Comparison of ENCODE assay signal across 17 cellular contexts in genomic region chr15:101568304-101568703, GRCh38.
A peak's percentile ranks its signal among the peaks of the same experiment; 100 is the strongest.
DNase-seq lines count a peak whose midpoint lies in the region; ATAC-seq and TF ChIP-seq lines count a peak whose summit lies in the region.
"Had no signal": no experiment of that assay in that cellular context is flagged by ENCODE, and none has a peak within 500 bp of the region (broad histone marks: within the 10 kb centered on the region; RNA-seq: fewer than 3 reads in every experiment).

No MANE protein-coding gene starts in this region.

- H2AFZ ChIP-seq in SK-N-SH (ENCODE audit: low read depth): no peak overlapping the region
- H2AFZ ChIP-seq in PC-3 (ENCODE audit: low read length): no peak overlapping the region

- TF ChIP-seq RAD21 in SK-N-SH (IDR thresholded peaks at IDR 0.05; ENCODE audit: low read length): no peak

- no peaks in the 10 kb centered on the region for H3K9me3 ChIP-seq in SK-N-SH
- no peaks in the 10 kb centered on the region for H3K9me3 ChIP-seq in PC-3 (ENCODE audit: low read length)
- no peaks in the 10 kb centered on the region for H3K9me3 ChIP-seq in colonic mucosa
- H3K9me3 ChIP-seq in skeletal muscle satellite cell (replicated peaks; ENCODE audit: low read length): no peaks in the 10 kb centered on the region

- H3K4me2 ChIP-seq in SK-N-SH: 0 out of 2 replicates have a peak overlapping the region, but pooled peaks have one; percentile 13
- no peak overlapping the region for H3K4me2 ChIP-seq in PC-3 (ENCODE audit: low read length)
- H3K4me2 ChIP-seq in skeletal muscle satellite cell (ENCODE audit: low read length): peak overlapping the region; percentile 63

- H3K36me3 ChIP-seq in SK-N-SH (replicated peaks in 1 of 2; ENCODE audit: control insufficient read depth in 1 of 2, insufficient read depth in 2 of 2, low read length in 1 of 2) (no peaks in the 10 kb centered on the region), PC-3 (ENCODE audit: low read depth, low read length) (no peaks in the 10 kb centered on the region), colonic mucosa (no peaks in the 10 kb centered on the region), skeletal muscle satellite cell (ENCODE audit: insufficient read depth, low read length) (no peaks in the 10 kb centered on the region)

- H3K9me2 ChIP-seq in SK-N-SH (no peaks in the 10 kb centered on the region), PC-3 (replicated peaks; ENCODE audit: low read length) (no peaks in the 10 kb centered on the region)

- CTCF ChIA-PET in SK-N-SH (lab: Yijun Ruan, JAX): interaction anchor here (1.4 kb wide), 1 partner anchor 73 kb away, joined by 5 read pairs; no protein-coding TSS in a partner anchor
- CTCF ChIA-PET in PC-3 (lab: Charles Lee): interaction anchor here (0.5 kb wide), 1 partner anchor 18 kb away, joined by 3 read pairs; no protein-coding TSS in a partner anchor

- ATAC-seq in SK-N-SH treated with all-trans-retinoic acid at 6 μM for 48 hours (no peak), PC-3 (0 out of 2 replicates have a peak, but pooled peaks have one; percentile 18), GM19023 (IDR thresholded peaks at IDR 0.05; ENCODE audit: unreplicated experiment) (no peak), HG02759 (IDR thresholded peaks at IDR 0.05; ENCODE audit: unreplicated experiment) (no peak)

- WGBS in SK-N-SH (ENCODE audit: low lambda C conversion rate): 65% methylated on average over 8 of the region's 8 CpGs

- H3K27ac ChIP-seq in SK-N-SH (ENCODE audit: low read depth in 2 of 2, low read length in 1 of 2) (no peak overlapping the region), PC-3 (ENCODE audit: low read length) (no peak overlapping the region), colonic mucosa (no peak overlapping the region)
- H3K27ac ChIP-seq: 22Rv1 had no signal

- H4K20me1 ChIP-seq in SK-N-SH (ENCODE audit: insufficient read depth): no peaks in the 10 kb centered on the region
- H4K20me1 ChIP-seq in PC-3 (ENCODE audit: low read length): no peaks in the 10 kb centered on the region

- DNase-seq in SK-N-SH: no peak
- peak; percentile 23 for DNase-seq in PC-3
- DNase-seq in colonic mucosa: peak; percentile 11
- DNase-seq in SKM-1 treated with dmso at 0.1 percent for 144 hours (lab: John Stamatoyannopoulos, UW; ENCODE audit: unreplicated experiment): no peak
- DNase-seq: CD4-positive, CD25-positive, alpha-beta regulatory T cell; COR-L47; MV-4-11; NCI-H1417; NCI-H187; NCI-H2227 treated with DMSO at 0.1 percent for 48 hours; NCI-H524; RPMI8226 had no signal

- peaks cover 3% of the 10 kb centered on the region for H3F3A ChIP-seq in SK-N-SH (replicated peaks; ENCODE audit: insufficient read depth)
- H3F3A ChIP-seq in PC-3 (ENCODE audit: low read length, unreplicated experiment): no peaks in the 10 kb centered on the region

- H3K79me2 ChIP-seq in SK-N-SH (ENCODE audit: insufficient read depth) (no peaks in the 10 kb centered on the region), PC-3 (ENCODE audit: low read length) (no peaks in the 10 kb centered on the region)

- no peaks in the 10 kb centered on the region for H3K4me1 ChIP-seq in SK-N-SH (ENCODE audit: control insufficient read depth in 1 of 2, insufficient read depth in 2 of 2, low read depth in 1 of 2, low read length in 1 of 2)
- H3K4me1 ChIP-seq in PC-3 (ENCODE audit: insufficient read depth, low read length): peaks cover 25% of the 10 kb centered on the region
- H3K4me1 ChIP-seq in colonic mucosa: no peaks in the 10 kb centered on the region
- H3K4me1 ChIP-seq in skeletal muscle satellite cell (ENCODE audit: control insufficient read depth, insufficient read depth, low read length): peaks cover 23% of the 10 kb centered on the region

- POLR2A ChIA-PET in SK-N-SH (lab: Yijun Ruan, JAX): no interaction called here
- POLR2A ChIA-PET in PC-3 (lab: Charles Lee; ENCODE audit: unreplicated experiment): no interaction called here

- H3K27me3 ChIP-seq in SK-N-SH (ENCODE audit: insufficient read depth): no peaks in the 10 kb centered on the region
- no peaks in the 10 kb centered on the region for H3K27me3 ChIP-seq in PC-3 (ENCODE audit: low read length)
- no peaks in the 10 kb centered on the region for H3K27me3 ChIP-seq in colonic mucosa
- peaks cover 11% of the 10 kb centered on the region for H3K27me3 ChIP-seq in skeletal muscle satellite cell (ENCODE audit: control insufficient read depth, insufficient read depth, low read length)

- BruUV-seq in PC-3 (replicated peaks; lab: Mats Ljungman, UMichigan): no TSS peak

- H3K4me3 ChIP-seq in SK-N-SH (ENCODE audit: low read depth in 2 of 2, low read length in 1 of 2): no peak overlapping the region
- no peak overlapping the region for H3K4me3 ChIP-seq in PC-3 (ENCODE audit: low read length)
- no peak overlapping the region for H3K4me3 ChIP-seq in colonic mucosa
- no peak overlapping the region for H3K4me3 ChIP-seq in skeletal muscle satellite cell (ENCODE audit: low read length)

- TF ChIP-seq EP300 in SK-N-SH (IDR thresholded peaks at IDR 0.05; ENCODE audit: borderline replicate concordance in 1 of 2, low read depth in 1 of 2, low read length in 1 of 2): no peak

- no peak for TF ChIP-seq CTCF in SK-N-SH (IDR thresholded peaks at IDR 0.05)
- TF ChIP-seq CTCF in PC-3 (conservative IDR thresholded peaks at IDR 0.05; ENCODE audit: low read depth, low read length): no peak
- no peak for TF ChIP-seq CTCF in colonic mucosa (IDR thresholded peaks at IDR 0.05)

- H3K9ac ChIP-seq in SK-N-SH (no peak overlapping the region), PC-3 (ENCODE audit: low read length) (no peak overlapping the region), colonic mucosa (ENCODE audit: low read depth in 2 of 2, low read length in 2 of 2) (no peak overlapping the region), skeletal muscle satellite cell (ENCODE audit: low read depth, low read length) (no peak overlapping the region)

- intact Hi-C loops in PC-3 (cut with micrococcal nuclease) (no loop called here), colonic mucosa (cut with DNase I) (no loop called here)

TF ChIP-seq in SK-N-SH, 30 proteins besides CTCF, POLR2A, EP300 and RAD21 (continues in another document):
- no peak for TF ChIP-seq CHD2 (IDR thresholded peaks at IDR 0.05; ENCODE audit: low read length, partially characterized antibody)
- no peak for TF ChIP-seq GATA2 (CRISPR knock-in tag; IDR thresholded peaks at IDR 0.05)
- no peak for TF ChIP-seq USF1 (IDR thresholded peaks at IDR 0.05; ENCODE audit: borderline replicate concordance, low read depth)
- TF ChIP-seq, protein P1, sequence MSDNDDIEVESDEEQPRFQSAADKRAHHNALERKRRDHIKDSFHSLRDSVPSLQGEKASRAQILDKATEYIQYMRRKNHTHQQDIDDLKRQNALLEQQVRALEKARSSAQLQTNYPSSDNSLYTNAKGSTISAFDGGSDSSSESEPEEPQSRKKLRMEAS (IDR thresholded peaks at IDR 0.05; ENCODE audit: low read depth): no peak
- TF ChIP-seq, protein P2, sequence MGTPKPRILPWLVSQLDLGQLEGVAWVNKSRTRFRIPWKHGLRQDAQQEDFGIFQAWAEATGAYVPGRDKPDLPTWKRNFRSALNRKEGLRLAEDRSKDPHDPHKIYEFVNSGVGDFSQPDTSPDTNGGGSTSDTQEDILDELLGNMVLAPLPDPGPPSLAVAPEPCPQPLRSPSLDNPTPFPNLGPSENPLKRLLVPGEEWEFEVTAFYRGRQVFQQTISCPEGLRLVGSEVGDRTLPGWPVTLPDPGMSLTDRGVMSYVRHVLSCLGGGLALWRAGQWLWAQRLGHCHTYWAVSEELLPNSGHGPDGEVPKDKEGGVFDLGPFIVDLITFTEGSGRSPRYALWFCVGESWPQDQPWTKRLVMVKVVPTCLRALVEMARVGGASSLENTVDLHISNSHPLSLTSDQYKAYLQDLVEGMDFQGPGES (IDR thresholded peaks at IDR 0.05; ENCODE audit: low read depth, low read length): no peak
- TF ChIP-seq NRF1 (IDR thresholded peaks at IDR 0.05; ENCODE audit: low read depth, low read length): no peak
- TF ChIP-seq TCF12 (IDR thresholded peaks at IDR 0.05): no peak

TF ChIP-seq in SK-N-SH treated with all-trans-retinoic acid at 6 μM for 48 hours, 23 proteins besides CTCF, POLR2A, EP300 and RAD21:
- TF ChIP-seq ZFP30 (CRISPR knock-in tag; IDR thresholded peaks at IDR 0.05) (no peak), CSDC2 (CRISPR knock-in tag; IDR thresholded peaks at IDR 0.05) (no peak), ZNF8 (CRISPR knock-in tag; IDR thresholded peaks at IDR 0.05) (no peak), CREB5 (CRISPR knock-in tag; IDR thresholded peaks at IDR 0.05; ENCODE audit: low read depth) (no peak), ESRRG (CRISPR knock-in tag; IDR thresholded peaks at IDR 0.05) (no peak), GLIS3 (CRISPR knock-in tag; IDR thresholded peaks at IDR 0.05) (no peak), TCF4 (CRISPR knock-in tag; IDR thresholded peaks at IDR 0.05; ENCODE audit: borderline replicate concordance) (no peak)

Comparison
In these comparisons a context has a peak if more than half of its experiments do, and no peak if none do; other contexts are left out.
1. DNase-seq: peak in PC-3 (single experiment) and colonic mucosa (single experiment); none in SK-N-SH (single experiment) and SKM-1 treated with dmso at 0.1 percent for 144 hours (single experiment).